In genomic region chr12:55797068-55797467, GRCh38 we compare ENCODE assay signal across 8 cellular contexts. TPM values are rescaled to one million over a fixed set of nuclear protein-coding genes. Genes with fewer than 3 reads are reported as not detected.
DNase-seq lines count a peak whose midpoint lies in the region; ATAC-seq and TF ChIP-seq lines count a peak whose summit lies in the region.

No MANE protein-coding gene starts in this region.

- no peak overlapping the region for H2AFZ ChIP-seq in GM23338
- H2AFZ ChIP-seq in PC-3 (ENCODE audit: low read length), result no peak overlapping the region

- H3K36me3 ChIP-seq in BE2C (peaks cover 59% of the 10 kb centered on the region), GM23338 (ENCODE audit: insufficient read depth) (peaks cover 48% of the 10 kb centered on the region), PC-3 (ENCODE audit: low read depth, low read length) (peaks cover 76% of the 10 kb centered on the region), psoas muscle (ENCODE audit: insufficient read depth in 1 of 2, low read depth in 1 of 2) (peaks cover 9 to 92% of the 10 kb centered on the region in 2 donors)
- H3K36me3 ChIP-seq in CD8-positive, alpha-beta memory T cell (ENCODE audit: insufficient read depth, low read length), result peaks cover 65% of the 10 kb centered on the region

- H3K79me2 ChIP-seq in GM23338 (replicated peaks; ENCODE audit: insufficient read depth) (peaks cover 32% of the 10 kb centered on the region), PC-3 (ENCODE audit: low read length) (no peaks in the 10 kb centered on the region)

- H3K4me1 ChIP-seq in BE2C, result no peaks in the 10 kb centered on the region; the same call in 1 of the 2 replicates
- peaks cover 4% of the 10 kb centered on the region; the same call in 1 of the 2 replicates for H3K4me1 ChIP-seq in GM23338 (ENCODE audit: insufficient read depth)
- H3K4me1 ChIP-seq in PC-3 (ENCODE audit: insufficient read depth, low read length), result no peaks in the 10 kb centered on the region
- no peaks in the 10 kb centered on the region for H3K4me1 ChIP-seq in psoas muscle
- H3K4me1 ChIP-seq in CD8-positive, alpha-beta memory T cell (ENCODE audit: insufficient read depth, low read length), result no peaks in the 10 kb centered on the region

- BruUV-seq in PC-3 (replicated peaks; lab: Mats Ljungman, UMichigan), result no TSS peak

- peaks cover 81% of the 10 kb centered on the region for H3K36me3 Mint-ChIP-seq in GM23338 (ENCODE audit: low read depth)
- H3K36me3 Mint-ChIP-seq in CD8-positive, alpha-beta memory T cell, result peaks cover 8 to 84% (median 12%) of the 10 kb centered on the region in 3 donors

- no peaks in the 10 kb centered on the region for H3K9me3 Mint-ChIP-seq in GM23338
- H3K9me3 Mint-ChIP-seq in CD8-positive, alpha-beta memory T cell, result no peaks in the 10 kb centered on the region

- peaks cover 6% of the 10 kb centered on the region for H3K4me1 Mint-ChIP-seq in GM23338
- peaks cover 3 to 15% (median 7%) of the 10 kb centered on the region in 3 donors for H3K4me1 Mint-ChIP-seq in CD8-positive, alpha-beta memory T cell

- CTCF ChIA-PET in PC-3 (lab: Charles Lee), result interaction anchor here (0.6 to 0.8 kb wide), 2 partner anchors 58 to 67 kb away, joined by 3 to 8 read pairs; no protein-coding TSS in a partner anchor
- CTCF ChIA-PET in CD8-positive, alpha-beta memory T cell (lab: Charles Lee), result interaction anchor here (1.1 to 5.3 kb wide), 3 partner anchors 16 to 58 kb away, joined by 3 to 23 read pairs (median 3); no protein-coding TSS in a partner anchor

- no peaks in the 10 kb centered on the region for H3K9me3 ChIP-seq in BE2C
- no peaks in the 10 kb centered on the region for H3K9me3 ChIP-seq in PC-3 (ENCODE audit: low read length)
- H3K9me3 ChIP-seq in psoas muscle, result no peaks in the 10 kb centered on the region
- no peaks in the 10 kb centered on the region for H3K9me3 ChIP-seq in CD8-positive, alpha-beta memory T cell (ENCODE audit: low read length)

- H3F3A ChIP-seq in GM23338 (replicated peaks; ENCODE audit: low read depth) (peaks cover 14% of the 10 kb centered on the region), PC-3 (ENCODE audit: low read length, unreplicated experiment) (no peaks in the 10 kb centered on the region)

- H3K27me3 ChIP-seq in BE2C (no peaks in the 10 kb centered on the region), GM23338 (ENCODE audit: insufficient read depth) (no peaks in the 10 kb centered on the region), PC-3 (ENCODE audit: low read length) (no peaks in the 10 kb centered on the region), psoas muscle (ENCODE audit: insufficient read depth in 3 of 3, low read length in 2 of 3) (no peaks in the 10 kb centered on the region)
- H3K27me3 ChIP-seq in CD8-positive, alpha-beta memory T cell (ENCODE audit: insufficient read depth, low read length, poor library complexity, severe bottlenecking), result no peaks in the 10 kb centered on the region

- H3K4me3 ChIP-seq in BE2C (ENCODE audit: low read depth, low read length), result no peak overlapping the region
- no peak overlapping the region for H3K4me3 ChIP-seq in GM23338
- no peak overlapping the region for H3K4me3 ChIP-seq in PC-3 (ENCODE audit: low read length)
- H3K4me3 ChIP-seq in psoas muscle, result no peak overlapping the region
- no peak overlapping the region for H3K4me3 ChIP-seq in CD8-positive, alpha-beta memory T cell (ENCODE audit: low read length)

- H4K20me1 ChIP-seq in GM23338 (replicated peaks; ENCODE audit: insufficient read depth), result peaks cover 17% of the 10 kb centered on the region
- no peaks in the 10 kb centered on the region for H4K20me1 ChIP-seq in PC-3 (ENCODE audit: low read length)

- intact Hi-C loops in PC-3 (cut with micrococcal nuclease) (loop anchor here (1.0 kb wide), 1 partner anchor 58 kb away; no protein-coding TSS in a partner anchor), psoas muscle (cut with DNase I) (no loop called here)

- H3K9ac ChIP-seq in PC-3 (ENCODE audit: low read length), result no peak overlapping the region

- H3K4me2 ChIP-seq in GM23338, result no peak overlapping the region
- H3K4me2 ChIP-seq in PC-3 (ENCODE audit: low read length), result no peak overlapping the region

- H3K4me3 Mint-ChIP-seq in GM23338, result no peak overlapping the region
- H3K4me3 Mint-ChIP-seq in CD8-positive, alpha-beta memory T cell, result no peak overlapping the region

- DNase-seq in BE2C, result peak; percentile 57
- peak; percentile 83 for DNase-seq in GM23338 (ENCODE audit: low spot score)
- peak; percentile 47 for DNase-seq in PC-3
- DNase-seq in fibroblast of the conjunctiva (ENCODE audit: low read depth), result peak; percentile 59
- DNase-seq in psoas muscle, result no peak
- no peak for DNase-seq in effector CD8-positive, alpha-beta T cell (lab: John Stamatoyannopoulos, UW)
- no peak for DNase-seq in CD8-positive, alpha-beta memory T cell

- H3K9me2 ChIP-seq in GM23338 (ENCODE audit: insufficient read depth) (no peaks in the 10 kb centered on the region), PC-3 (replicated peaks; ENCODE audit: low read length) (no peaks in the 10 kb centered on the region)

- POLR2A ChIA-PET in PC-3 (lab: Charles Lee; ENCODE audit: unreplicated experiment), result no interaction called here
- POLR2A ChIA-PET in CD8-positive, alpha-beta memory T cell (lab: Charles Lee), result interaction anchor here (0.7 kb wide), 1 partner anchor 33 kb away, joined by 3 read pairs; no protein-coding TSS in a partner anchor

- H3K27ac Mint-ChIP-seq in GM23338, result peak overlapping the region; percentile 11; the same call in 1 of the 2 replicates
- H3K27ac Mint-ChIP-seq in CD8-positive, alpha-beta memory T cell, result peak overlapping the region in 1 of 8 donors; percentile 66

- peak; percentile 53; the same call in 2 of the 3 replicates for ATAC-seq in GM23338
- no peak for ATAC-seq in PC-3
- peak in 1 of 4 donors; percentile 53 for ATAC-seq in psoas muscle
- ATAC-seq in GM18517 (IDR thresholded peaks at IDR 0.05; ENCODE audit: unreplicated experiment), result no peak

- peak; percentile 85 for TF ChIP-seq CTCF in BE2C (IDR thresholded peaks at IDR 0.05; ENCODE audit: low read depth, low read length)
- peak; percentile 67 to 72 for TF ChIP-seq CTCF in GM23338 (conservative IDR thresholded peaks at IDR 0.05; ENCODE audit: low read depth in 2 of 2)
- TF ChIP-seq CTCF in PC-3 (conservative IDR thresholded peaks at IDR 0.05; ENCODE audit: low read depth, low read length), result peak; percentile 68
- TF ChIP-seq CTCF in psoas muscle (IDR thresholded peaks at IDR 0.05), result peak; percentile 50

- no peaks in the 10 kb centered on the region for H3K27me3 Mint-ChIP-seq in GM23338 (ENCODE audit: insufficient read depth, low read depth, poor library complexity)
- no peaks in the 10 kb centered on the region for H3K27me3 Mint-ChIP-seq in CD8-positive, alpha-beta memory T cell

- no peak overlapping the region for H3K27ac ChIP-seq in GM23338 (ENCODE audit: low read depth)
- H3K27ac ChIP-seq in PC-3 (ENCODE audit: low read length), result no peak overlapping the region
- no peak overlapping the region for H3K27ac ChIP-seq in psoas muscle
- H3K27ac ChIP-seq in CD8-positive, alpha-beta memory T cell (ENCODE audit: low read depth, low read length), result no peak overlapping the region

- WGBS in psoas muscle, 3 donors, result 43 to 55% (median 54%) methylated on average over 5 of the region's 5 CpGs

TF ChIP-seq in GM23338, 12 proteins besides CTCF, POLR2A, EP300 and RAD21 (continues in another document):
- no peak for TF ChIP-seq JUNB (IDR thresholded peaks at IDR 0.05; ENCODE audit: unreplicated experiment)

RNA-seq across cellular contexts. Expression of gene SARNP, which starts 20.5 kb away (rescaled TPM):
- polyA plus RNA-seq in BE2C (2012; ENCODE audit: insufficient read depth, insufficient read length, low read depth), result 132 TPM
- 96.0 and 115 TPM in 2 replicates for total RNA-seq in GM23338 (2014; rRNA removed; shearing (Covaris generic))
- polyA plus RNA-seq in GM23338 (2016; fragmentation: Nextera tagmentation; extraction: Ambion mirVana) (291 and 313 TPM in 2 replicates), psoas muscle (10 to 100 TPM; 72.6 to 98.0 (median 81.5) TPM)
- total RNA-seq in PC-3 (2014; rRNA removed) (103 and 108 TPM in 2 replicates), psoas muscle (10 to 100 TPM; 38.3 to 52.6 (median 43.0) TPM)
- 100 to 1,000 TPM in 1 of 2 experiments, 10 to 100 TPM in 1; 89.7 to 103 TPM for total RNA-seq in CD8-positive, alpha-beta memory T cell
- 109 TPM for polyA plus RNA-seq in CD8-positive, alpha-beta memory T cell

RNA-seq across cellular contexts. Expression of gene ORMDL2, which starts 20.8 kb away (rescaled TPM):
- 92.8 TPM for polyA plus RNA-seq in BE2C (2012; ENCODE audit: insufficient read depth, insufficient read length, low read depth)
- total RNA-seq in GM23338 (2014; rRNA removed; shearing (Covaris generic)), result 12.4 and 18.0 TPM in 2 replicates
- polyA plus RNA-seq in GM23338 (2016; fragmentation: Nextera tagmentation; extraction: Ambion mirVana) (55.1 and 58.7 TPM in 2 replicates), psoas muscle (10 to 100 TPM; 21.6 to 68.2 (median 24.3) TPM)
- total RNA-seq in PC-3 (2014; rRNA removed) (19.2 and 30.6 TPM in 2 replicates), psoas muscle (10 to 100 TPM; 12.6 to 27.2 (median 15.0) TPM)
- total RNA-seq in CD8-positive, alpha-beta memory T cell, result 10 to 100 TPM; 49.0 to 49.7 TPM
- 110 TPM for polyA plus RNA-seq in CD8-positive, alpha-beta memory T cell

RNA-seq across cellular contexts. Expression of gene DNAJC14, which starts 32.3 kb away (rescaled TPM):
- 52.2 TPM for polyA plus RNA-seq in BE2C (2012; ENCODE audit: insufficient read depth, insufficient read length, low read depth)
- total RNA-seq in GM23338 (2014; rRNA removed; shearing (Covaris generic)), result 28.9 and 35.1 TPM in 2 replicates
- polyA plus RNA-seq in GM23338 (2016; fragmentation: Nextera tagmentation; extraction: Ambion mirVana) (8.9 and 9.7 TPM in 2 replicates), psoas muscle (10 to 100 TPM; 10.5 to 23.8 (median 20.1) TPM)
- total RNA-seq in PC-3 (2014; rRNA removed) (45.1 and 47.4 TPM in 2 replicates), psoas muscle (10 to 100 TPM; 10.8 to 15.5 (median 12.6) TPM)
- 10 to 100 TPM; 39.1 to 40.8 TPM for total RNA-seq in CD8-positive, alpha-beta memory T cell
- 40.2 TPM for polyA plus RNA-seq in CD8-positive, alpha-beta memory T cell

RNA-seq across cellular contexts. Expression of gene MMP19, which starts 45.7 kb away (rescaled TPM):
- polyA plus RNA-seq in BE2C (2012; ENCODE audit: insufficient read depth, insufficient read length, low read depth), result not detected
- total RNA-seq in GM23338 (2014; rRNA removed; shearing (Covaris generic)), result 0.08 and 1.4 TPM in 2 replicates
- polyA plus RNA-seq in GM23338 (2016; fragmentation: Nextera tagmentation; extraction: Ambion mirVana) (0.17 and 1.5 TPM in 2 replicates), psoas muscle (1 to 10 TPM in 2 of 3 donors, under 1 TPM in 1; 0.66 to 4.1 (median 1.1) TPM)
- total RNA-seq in PC-3 (2014; rRNA removed) (0.04 and 0.17 TPM in 2 replicates), psoas muscle (1 to 10 TPM; 1.4 to 2.8 (median 1.8) TPM)
- total RNA-seq in CD8-positive, alpha-beta memory T cell, result 1 to 10 TPM in 1 of 2 experiments, under 1 TPM in 1; 0.29 to 1.0 TPM
- not detected for polyA plus RNA-seq in CD8-positive, alpha-beta memory T cell

RNA-seq across cellular contexts. Expression of gene GDF11, which starts 54.1 kb away (rescaled TPM):
- 111 TPM for polyA plus RNA-seq in BE2C (2012; ENCODE audit: insufficient read depth, insufficient read length, low read depth)
- 12.5 and 12.6 TPM in 2 replicates for total RNA-seq in GM23338 (2014; rRNA removed; shearing (Covaris generic))
- polyA plus RNA-seq in GM23338 (2016; fragmentation: Nextera tagmentation; extraction: Ambion mirVana) (3.7 and 3.8 TPM in 2 replicates), psoas muscle (1 to 10 TPM in 2 of 3 donors, under 1 TPM in 1; 0.34 to 3.7 (median 2.3) TPM)
- total RNA-seq in PC-3 (2014; rRNA removed) (7.1 and 17.4 TPM in 2 replicates), psoas muscle (1 to 10 TPM in 3 of 4 donors, under 1 TPM in 1; 0.88 to 4.8 (median 1.4) TPM)
- 10 to 100 TPM; 13.1 to 13.5 TPM for total RNA-seq in CD8-positive, alpha-beta memory T cell
- 1.4 TPM for polyA plus RNA-seq in CD8-positive, alpha-beta memory T cell

Comparison
In these comparisons a context has a peak if more than half of its experiments do, and no peak if none do; other contexts are left out.
1. DNase-seq: peak in BE2C (single experiment), GM23338 (single experiment), PC-3 (single experiment) and fibroblast of the conjunctiva (single experiment); none in psoas muscle (0 of 2), effector CD8-positive, alpha-beta T cell (single experiment) and CD8-positive, alpha-beta memory T cell (0 of 5).
2. Peak in every context shown above with its lines, with median percentiles within 50 percentile points of each other: CTCF ChIP-seq.